16 cellular contexts compared by ENCODE assay signal in genomic region chr3:19232566-19232965, GRCh38.
A peak's percentile ranks its signal among the peaks of the same experiment; 100 is the strongest.
DNase-seq lines count a peak whose midpoint lies in the region; ATAC-seq and TF ChIP-seq lines count a peak whose summit lies in the region.
"Had no signal": no experiment of that assay in that cellular context is flagged by ENCODE, and none has a peak within 500 bp of the region (broad histone marks: within the 10 kb centered on the region; RNA-seq: fewer than 3 reads in every experiment).

No MANE protein-coding gene starts in this region.

- no peaks in the 10 kb centered on the region for H3K36me3 Mint-ChIP-seq in MCF 10A (ENCODE audit: insufficient read depth, unreplicated experiment)

- H3K27ac Mint-ChIP-seq in MCF 10A (ENCODE audit: low read depth, unreplicated experiment) = no peak overlapping the region
- H3K27ac Mint-ChIP-seq: B cell; CD4-positive, alpha-beta T cell; HFFc6 had no signal

- H3K27me3 Mint-ChIP-seq in MCF 10A (ENCODE audit: insufficient read depth, unreplicated experiment) = no peaks in the 10 kb centered on the region
- H3K27me3 Mint-ChIP-seq: CD4-positive, alpha-beta T cell had no signal

- CTCF ChIA-PET in MCF 10A (lab: Yijun Ruan, JAX) = interaction anchor here (1.0 kb wide), 1 partner anchor 11 kb away, joined by 4 read pairs; no protein-coding TSS in a partner anchor

- POLR2A ChIA-PET in MCF 10A (lab: Yijun Ruan, JAX) = interaction anchor here (0.8 kb wide), 1 partner anchor 90 kb away, joined by 3 read pairs; no protein-coding TSS in a partner anchor

- TF ChIP-seq POLR2A in breast epithelium (IDR thresholded peaks at IDR 0.05) (no peak), body of pancreas (IDR thresholded peaks at IDR 0.05) (no peak)

- H3K27me3 ChIP-seq in breast epithelium (no peaks in the 10 kb centered on the region), body of pancreas (no peaks in the 10 kb centered on the region), foreskin keratinocyte (no peaks in the 10 kb centered on the region)

- H3K4me3 ChIP-seq in breast epithelium (no peak overlapping the region), body of pancreas (no peak overlapping the region)

- H3K4me1 ChIP-seq in breast epithelium = no peaks in the 10 kb centered on the region
- H3K4me1 ChIP-seq in body of pancreas = peaks cover 12% of the 10 kb centered on the region
- no peaks in the 10 kb centered on the region for H3K4me1 ChIP-seq in foreskin keratinocyte

- H3K36me3 ChIP-seq in breast epithelium (no peaks in the 10 kb centered on the region), body of pancreas (replicated peaks in 1 of 2; ENCODE audit: insufficient read depth in 1 of 2, low read depth in 2 of 2) (no peaks in the 10 kb centered on the region)

- intact Hi-C loops in MCF 10A (cut with micrococcal nuclease) = no loop called here
- intact Hi-C loops in breast epithelium (cut with DNase I; ENCODE audit: low total_unique reads) = no loop called here
- intact Hi-C loops in body of pancreas (cut with DNase I) = no loop called here

- ATAC-seq in body of pancreas = peak; percentile 41
- ATAC-seq in foreskin keratinocyte = no peak
- ATAC-seq in HG03432 (IDR thresholded peaks at IDR 0.05; ENCODE audit: unreplicated experiment) = no peak
- no peak for ATAC-seq in HG02759 (IDR thresholded peaks at IDR 0.05; ENCODE audit: unreplicated experiment)

- DNase-seq in MCF 10A (ENCODE audit: unreplicated experiment) = peak; percentile 80
- DNase-seq in breast epithelium (ENCODE audit: low spot score in 2 of 2) = no peak
- DNase-seq in body of pancreas = no peak
- peak; percentile 4 to 73 for DNase-seq in foreskin keratinocyte
- no peak for DNase-seq in AG08396 (ENCODE audit: low spot score)
- no peak for DNase-seq in NCI-H446 treated with DMSO at 0.1 percent for 48 hours (lab: John Stamatoyannopoulos, UW)
- DNase-seq: ACHN; C1 segment of cervical spinal cord; Calu3; CD4-positive, alpha-beta T cell; DMS 273 treated with DMSO at 0.1 percent for 48 hours; HCEC 1CT; HFFc6 had no signal

- H3K9me3 ChIP-seq in breast epithelium = peaks cover 0 to 7% of the 10 kb centered on the region in 2 donors
- H3K9me3 ChIP-seq in body of pancreas = no peaks in the 10 kb centered on the region

- BruUV-seq in MCF 10A (replicated peaks; lab: Mats Ljungman, UMichigan) = no TSS peak

- no peak overlapping the region for H3K27ac ChIP-seq in breast epithelium
- no peak overlapping the region for H3K27ac ChIP-seq in body of pancreas
- no peak overlapping the region for H3K27ac ChIP-seq in foreskin keratinocyte

- 37 to 50% methylated on average over 2 of the region's 2 CpGs for WGBS in body of pancreas, 2 donors

- TF ChIP-seq CTCF in MCF 10A (IDR thresholded peaks at IDR 0.05; ENCODE audit: unreplicated experiment) (no peak), breast epithelium (IDR thresholded peaks at IDR 0.05) (no peak), body of pancreas (IDR thresholded peaks at IDR 0.05) (no peak), foreskin keratinocyte (conservative IDR thresholded peaks at IDR 0.05) (no peak)

- H3K4me3 Mint-ChIP-seq in MCF 10A (ENCODE audit: unreplicated experiment) = no peak overlapping the region
- H3K4me3 Mint-ChIP-seq: B cell; CD4-positive, alpha-beta T cell; HFFc6 had no signal

- H3K4me1 Mint-ChIP-seq in MCF 10A (ENCODE audit: insufficient read depth, unreplicated experiment) = no peaks in the 10 kb centered on the region

- H3K9me3 Mint-ChIP-seq in MCF 10A (ENCODE audit: unreplicated experiment) = no peaks in the 10 kb centered on the region
- H3K9me3 Mint-ChIP-seq: CD4-positive, alpha-beta T cell had no signal

Comparison
In these comparisons a context has a peak if more than half of its experiments do, and no peak if none do; other contexts are left out.
1. DNase-seq: peak in MCF 10A (single experiment) and foreskin keratinocyte (2 of 2); none in breast epithelium (0 of 2), body of pancreas (0 of 4), AG08396 (single experiment) and NCI-H446 treated with DMSO at 0.1 percent for 48 hours (single experiment).